In the genomic region with DNA sequence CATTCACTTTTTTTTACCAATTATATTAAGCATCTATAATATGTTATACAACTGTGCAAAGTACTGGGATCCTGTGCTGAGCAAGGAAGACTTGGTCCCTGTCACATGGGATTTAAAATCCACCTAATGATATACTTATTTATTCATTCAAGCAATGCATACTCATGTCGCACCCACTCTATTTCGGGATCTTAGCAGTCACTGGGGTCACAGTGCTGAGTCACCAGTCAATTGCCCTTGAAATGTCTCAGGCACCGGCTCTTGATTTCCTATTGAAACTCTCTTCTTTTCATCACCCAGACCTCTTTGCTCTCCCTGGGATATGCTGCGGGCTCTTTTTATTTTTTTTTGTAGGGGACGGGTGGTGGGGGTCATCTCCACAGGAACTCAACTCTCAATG, we compare ENCODE assay signal across 1 cellular context.
TF ChIP-seq lines count a peak whose summit lies in the region.

No MANE protein-coding gene starts in this region.

TF ChIP-seq in IMR-90, 13 proteins besides CTCF, POLR2A, EP300 and RAD21:
- TF ChIP-seq MAFK (IDR thresholded peaks at IDR 0.05; ENCODE audit: low read depth, low read length): no peak
- TF ChIP-seq FOS (IDR thresholded peaks at IDR 0.05; ENCODE audit: low read depth, low read length): no peak
- no peak for TF ChIP-seq CHD1 (IDR thresholded peaks at IDR 0.05; ENCODE audit: low read depth, low read length)
- TF ChIP-seq, protein P1, sequence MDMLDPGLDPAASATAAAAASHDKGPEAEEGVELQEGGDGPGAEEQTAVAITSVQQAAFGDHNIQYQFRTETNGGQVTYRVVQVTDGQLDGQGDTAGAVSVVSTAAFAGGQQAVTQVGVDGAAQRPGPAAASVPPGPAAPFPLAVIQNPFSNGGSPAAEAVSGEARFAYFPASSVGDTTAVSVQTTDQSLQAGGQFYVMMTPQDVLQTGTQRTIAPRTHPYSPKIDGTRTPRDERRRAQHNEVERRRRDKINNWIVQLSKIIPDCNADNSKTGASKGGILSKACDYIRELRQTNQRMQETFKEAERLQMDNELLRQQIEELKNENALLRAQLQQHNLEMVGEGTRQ (IDR thresholded peaks at IDR 0.05; ENCODE audit: low read depth, low read length): no peak
- TF ChIP-seq SMC3 (IDR thresholded peaks at IDR 0.05; ENCODE audit: low read depth, low read length): no peak
- TF ChIP-seq RFX5 (IDR thresholded peaks at IDR 0.05; ENCODE audit: low read depth, low read length): no peak
- TF ChIP-seq, protein P2, sequence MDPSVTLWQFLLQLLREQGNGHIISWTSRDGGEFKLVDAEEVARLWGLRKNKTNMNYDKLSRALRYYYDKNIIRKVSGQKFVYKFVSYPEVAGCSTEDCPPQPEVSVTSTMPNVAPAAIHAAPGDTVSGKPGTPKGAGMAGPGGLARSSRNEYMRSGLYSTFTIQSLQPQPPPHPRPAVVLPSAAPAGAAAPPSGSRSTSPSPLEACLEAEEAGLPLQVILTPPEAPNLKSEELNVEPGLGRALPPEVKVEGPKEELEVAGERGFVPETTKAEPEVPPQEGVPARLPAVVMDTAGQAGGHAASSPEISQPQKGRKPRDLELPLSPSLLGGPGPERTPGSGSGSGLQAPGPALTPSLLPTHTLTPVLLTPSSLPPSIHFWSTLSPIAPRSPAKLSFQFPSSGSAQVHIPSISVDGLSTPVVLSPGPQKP (IDR thresholded peaks at IDR 0.05; ENCODE audit: borderline replicate concordance, low read depth, low read length): no peak
- no peak for TF ChIP-seq MAZ (IDR thresholded peaks at IDR 0.05; ENCODE audit: borderline replicate concordance, low read depth, low read length)
- TF ChIP-seq BHLHE40 (IDR thresholded peaks at IDR 0.05; ENCODE audit: low read depth, low read length): no peak
- no peak for TF ChIP-seq RCOR1 (IDR thresholded peaks at IDR 0.05; ENCODE audit: insufficient replicate concordance, low read length)
- TF ChIP-seq NFE2L2 (IDR thresholded peaks at IDR 0.05; ENCODE audit: low read depth, low read length): no peak
- no peak for TF ChIP-seq MXI1 (IDR thresholded peaks at IDR 0.05; ENCODE audit: borderline replicate concordance, low read depth, low read length)
- TF ChIP-seq CEBPB (IDR thresholded peaks at IDR 0.05; ENCODE audit: low read depth, low read length): no peak
